ENCODE assay signal across 1 cellular context in the genomic region with DNA sequence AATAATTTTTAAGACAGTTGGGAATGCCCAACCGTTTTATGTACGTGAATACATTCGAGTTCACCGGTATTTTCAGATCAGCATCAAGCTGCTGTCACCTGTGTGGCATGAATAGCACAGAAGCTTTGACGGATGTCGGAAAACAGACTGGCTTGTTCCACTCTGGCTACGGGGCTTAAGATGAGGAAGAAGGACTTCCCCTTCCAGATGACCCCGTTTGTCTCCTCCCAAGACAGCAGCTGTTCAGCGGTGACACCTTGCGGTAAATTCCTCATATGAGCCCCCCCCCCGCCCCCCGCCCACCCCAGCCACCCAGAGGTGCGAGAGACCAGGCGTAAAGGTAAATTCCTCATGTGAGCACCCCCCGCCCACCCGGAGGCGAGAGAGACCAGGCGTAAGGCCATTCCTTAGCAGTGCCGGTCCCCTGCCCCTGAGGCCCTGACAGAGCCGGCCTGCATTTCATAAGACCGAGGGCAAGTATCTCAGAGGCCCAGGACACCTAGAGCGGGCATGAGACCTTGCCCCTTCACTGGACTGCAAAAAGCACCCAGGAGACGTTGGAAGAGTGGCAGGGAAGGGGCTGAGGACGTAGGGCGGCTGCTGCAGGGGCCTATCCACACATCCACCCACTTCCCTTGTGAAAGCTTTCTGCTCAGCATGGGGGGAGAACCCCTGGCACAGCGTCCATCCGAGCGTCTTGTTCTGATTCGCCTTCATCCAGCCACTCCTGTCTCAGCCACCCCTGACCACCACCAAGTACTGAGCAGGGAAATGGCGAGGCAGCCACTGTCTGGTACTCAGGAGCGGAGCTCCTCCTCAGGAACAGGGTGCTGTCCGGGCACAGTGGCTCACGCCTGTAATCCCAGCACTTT.
TF ChIP-seq lines count a peak whose summit lies in the region.

No MANE protein-coding gene starts in this region.

TF ChIP-seq in GM23338, 12 proteins besides CTCF, POLR2A, EP300 and RAD21 (continued from another document):
- TF ChIP-seq, protein P1, sequence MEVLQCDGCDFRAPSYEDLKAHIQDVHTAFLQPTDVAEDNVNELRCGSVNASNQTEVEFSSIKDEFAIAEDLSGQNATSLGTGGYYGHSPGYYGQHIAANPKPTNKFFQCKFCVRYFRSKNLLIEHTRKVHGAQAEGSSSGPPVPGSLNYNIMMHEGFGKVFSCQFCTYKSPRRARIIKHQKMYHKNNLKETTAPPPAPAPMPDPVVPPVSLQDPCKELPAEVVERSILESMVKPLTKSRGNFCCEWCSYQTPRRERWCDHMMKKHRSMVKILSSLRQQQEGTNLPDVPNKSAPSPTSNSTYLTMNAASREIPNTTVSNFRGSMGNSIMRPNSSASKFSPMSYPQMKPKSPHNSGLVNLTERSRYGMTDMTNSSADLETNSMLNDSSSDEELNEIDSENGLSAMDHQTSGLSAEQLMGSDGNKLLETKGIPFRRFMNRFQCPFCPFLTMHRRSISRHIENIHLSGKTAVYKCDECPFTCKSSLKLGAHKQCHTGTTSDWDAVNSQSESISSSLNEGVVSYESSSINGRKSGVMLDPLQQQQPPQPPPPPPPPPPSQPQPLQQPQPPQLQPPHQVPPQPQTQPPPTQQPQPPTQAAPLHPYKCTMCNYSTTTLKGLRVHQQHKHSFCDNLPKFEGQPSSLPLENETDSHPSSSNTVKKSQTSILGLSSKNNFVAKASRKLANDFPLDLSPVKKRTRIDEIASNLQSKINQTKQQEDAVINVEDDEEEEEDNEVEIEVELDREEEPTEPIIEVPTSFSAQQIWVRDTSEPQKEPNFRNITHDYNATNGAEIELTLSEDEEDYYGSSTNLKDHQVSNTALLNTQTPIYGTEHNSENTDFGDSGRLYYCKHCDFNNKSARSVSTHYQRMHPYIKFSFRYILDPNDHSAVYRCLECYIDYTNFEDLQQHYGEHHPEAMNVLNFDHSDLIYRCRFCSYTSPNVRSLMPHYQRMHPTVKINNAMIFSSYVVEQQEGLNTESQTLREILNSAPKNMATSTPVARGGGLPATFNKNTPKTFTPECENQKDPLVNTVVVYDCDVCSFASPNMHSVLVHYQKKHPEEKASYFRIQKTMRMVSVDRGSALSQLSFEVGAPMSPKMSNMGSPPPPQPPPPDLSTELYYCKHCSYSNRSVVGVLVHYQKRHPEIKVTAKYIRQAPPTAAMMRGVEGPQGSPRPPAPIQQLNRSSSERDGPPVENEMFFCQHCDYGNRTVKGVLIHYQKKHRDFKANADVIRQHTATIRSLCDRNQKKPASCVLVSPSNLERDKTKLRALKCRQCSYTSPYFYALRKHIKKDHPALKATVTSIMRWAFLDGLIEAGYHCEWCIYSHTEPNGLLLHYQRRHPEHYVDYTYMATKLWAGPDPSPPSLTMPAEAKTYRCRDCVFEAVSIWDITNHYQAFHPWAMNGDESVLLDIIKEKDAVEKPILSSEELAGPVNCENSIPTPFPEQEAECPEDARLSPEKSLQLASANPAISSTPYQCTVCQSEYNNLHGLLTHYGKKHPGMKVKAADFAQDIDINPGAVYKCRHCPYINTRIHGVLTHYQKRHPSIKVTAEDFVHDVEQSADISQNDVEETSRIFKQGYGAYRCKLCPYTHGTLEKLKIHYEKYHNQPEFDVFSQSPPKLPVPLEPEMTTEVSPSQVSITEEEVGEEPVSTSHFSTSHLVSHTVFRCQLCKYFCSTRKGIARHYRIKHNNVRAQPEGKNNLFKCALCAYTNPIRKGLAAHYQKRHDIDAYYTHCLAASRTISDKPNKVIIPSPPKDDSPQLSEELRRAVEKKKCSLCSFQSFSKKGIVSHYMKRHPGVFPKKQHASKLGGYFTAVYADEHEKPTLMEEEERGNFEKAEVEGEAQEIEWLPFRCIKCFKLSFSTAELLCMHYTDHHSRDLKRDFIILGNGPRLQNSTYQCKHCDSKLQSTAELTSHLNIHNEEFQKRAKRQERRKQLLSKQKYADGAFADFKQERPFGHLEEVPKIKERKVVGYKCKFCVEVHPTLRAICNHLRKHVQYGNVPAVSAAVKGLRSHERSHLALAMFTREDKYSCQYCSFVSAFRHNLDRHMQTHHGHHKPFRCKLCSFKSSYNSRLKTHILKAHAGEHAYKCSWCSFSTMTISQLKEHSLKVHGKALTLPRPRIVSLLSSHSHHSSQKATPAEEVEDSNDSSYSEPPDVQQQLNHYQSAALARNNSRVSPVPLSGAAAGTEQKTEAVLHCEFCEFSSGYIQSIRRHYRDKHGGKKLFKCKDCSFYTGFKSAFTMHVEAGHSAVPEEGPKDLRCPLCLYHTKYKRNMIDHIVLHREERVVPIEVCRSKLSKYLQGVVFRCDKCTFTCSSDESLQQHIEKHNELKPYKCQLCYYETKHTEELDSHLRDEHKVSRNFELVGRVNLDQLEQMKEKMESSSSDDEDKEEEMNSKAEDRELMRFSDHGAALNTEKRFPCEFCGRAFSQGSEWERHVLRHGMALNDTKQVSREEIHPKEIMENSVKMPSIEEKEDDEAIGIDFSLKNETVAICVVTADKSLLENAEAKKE (CRISPR knock-in tag; IDR thresholded peaks at IDR 0.05): no peak
- TF ChIP-seq POLR2AphosphoS5 (IDR thresholded peaks at IDR 0.05; ENCODE audit: low read depth) (no peak), EZH2phosphoT487 (IDR thresholded peaks at IDR 0.05; ENCODE audit: unreplicated experiment) (no peak), JUNB (IDR thresholded peaks at IDR 0.05; ENCODE audit: unreplicated experiment) (no peak), ZNF114 (CRISPR knock-in tag; IDR thresholded peaks at IDR 0.05) (no peak), ZNF331 (CRISPR knock-in tag; IDR thresholded peaks at IDR 0.05; ENCODE audit: low read depth) (no peak)
- TF ChIP-seq, protein P2, sequence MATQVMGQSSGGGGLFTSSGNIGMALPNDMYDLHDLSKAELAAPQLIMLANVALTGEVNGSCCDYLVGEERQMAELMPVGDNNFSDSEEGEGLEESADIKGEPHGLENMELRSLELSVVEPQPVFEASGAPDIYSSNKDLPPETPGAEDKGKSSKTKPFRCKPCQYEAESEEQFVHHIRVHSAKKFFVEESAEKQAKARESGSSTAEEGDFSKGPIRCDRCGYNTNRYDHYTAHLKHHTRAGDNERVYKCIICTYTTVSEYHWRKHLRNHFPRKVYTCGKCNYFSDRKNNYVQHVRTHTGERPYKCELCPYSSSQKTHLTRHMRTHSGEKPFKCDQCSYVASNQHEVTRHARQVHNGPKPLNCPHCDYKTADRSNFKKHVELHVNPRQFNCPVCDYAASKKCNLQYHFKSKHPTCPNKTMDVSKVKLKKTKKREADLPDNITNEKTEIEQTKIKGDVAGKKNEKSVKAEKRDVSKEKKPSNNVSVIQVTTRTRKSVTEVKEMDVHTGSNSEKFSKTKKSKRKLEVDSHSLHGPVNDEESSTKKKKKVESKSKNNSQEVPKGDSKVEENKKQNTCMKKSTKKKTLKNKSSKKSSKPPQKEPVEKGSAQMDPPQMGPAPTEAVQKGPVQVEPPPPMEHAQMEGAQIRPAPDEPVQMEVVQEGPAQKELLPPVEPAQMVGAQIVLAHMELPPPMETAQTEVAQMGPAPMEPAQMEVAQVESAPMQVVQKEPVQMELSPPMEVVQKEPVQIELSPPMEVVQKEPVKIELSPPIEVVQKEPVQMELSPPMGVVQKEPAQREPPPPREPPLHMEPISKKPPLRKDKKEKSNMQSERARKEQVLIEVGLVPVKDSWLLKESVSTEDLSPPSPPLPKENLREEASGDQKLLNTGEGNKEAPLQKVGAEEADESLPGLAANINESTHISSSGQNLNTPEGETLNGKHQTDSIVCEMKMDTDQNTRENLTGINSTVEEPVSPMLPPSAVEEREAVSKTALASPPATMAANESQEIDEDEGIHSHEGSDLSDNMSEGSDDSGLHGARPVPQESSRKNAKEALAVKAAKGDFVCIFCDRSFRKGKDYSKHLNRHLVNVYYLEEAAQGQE (IDR thresholded peaks at IDR 0.05; ENCODE audit: unreplicated experiment): no peak
